In the genomic region with DNA sequence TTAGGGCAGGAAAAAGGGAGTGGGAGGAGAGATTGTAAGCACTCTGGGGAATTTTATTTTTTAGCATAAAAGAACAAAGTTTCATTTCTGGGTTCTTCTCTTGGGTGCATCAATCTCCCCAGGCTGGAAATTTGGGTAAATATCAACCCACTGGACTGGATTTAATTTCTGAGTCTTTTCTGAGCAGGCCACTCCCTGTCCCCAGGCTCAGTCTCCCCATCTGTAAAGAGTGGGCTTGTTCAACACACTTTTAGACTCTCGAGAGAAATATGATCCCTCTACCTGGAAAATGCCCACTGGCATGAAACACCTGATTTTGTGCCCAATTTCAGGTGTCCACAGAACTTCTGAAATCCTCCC, we compare ENCODE assay signal across 1 cellular context.
TF ChIP-seq lines count a peak whose summit lies in the region.

No MANE protein-coding gene starts in this region.

TF ChIP-seq in HepG2, 621 proteins besides CTCF, POLR2A, EP300 and RAD21 (continued from another document):
- TF ChIP-seq, protein P1, sequence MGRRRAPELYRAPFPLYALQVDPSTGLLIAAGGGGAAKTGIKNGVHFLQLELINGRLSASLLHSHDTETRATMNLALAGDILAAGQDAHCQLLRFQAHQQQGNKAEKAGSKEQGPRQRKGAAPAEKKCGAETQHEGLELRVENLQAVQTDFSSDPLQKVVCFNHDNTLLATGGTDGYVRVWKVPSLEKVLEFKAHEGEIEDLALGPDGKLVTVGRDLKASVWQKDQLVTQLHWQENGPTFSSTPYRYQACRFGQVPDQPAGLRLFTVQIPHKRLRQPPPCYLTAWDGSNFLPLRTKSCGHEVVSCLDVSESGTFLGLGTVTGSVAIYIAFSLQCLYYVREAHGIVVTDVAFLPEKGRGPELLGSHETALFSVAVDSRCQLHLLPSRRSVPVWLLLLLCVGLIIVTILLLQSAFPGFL (CRISPR knock-in tag; IDR thresholded peaks at IDR 0.05), result no peak
- TF ChIP-seq ZFP37 (CRISPR knock-in tag; IDR thresholded peaks at IDR 0.05; ENCODE audit: borderline replicate concordance), result no peak
- no peak for TF ChIP-seq NR2F1 (CRISPR knock-in tag; IDR thresholded peaks at IDR 0.05)
- TF ChIP-seq CEBPG (CRISPR knock-in tag; IDR thresholded peaks at IDR 0.05), result no peak
- TF ChIP-seq, protein P2, sequence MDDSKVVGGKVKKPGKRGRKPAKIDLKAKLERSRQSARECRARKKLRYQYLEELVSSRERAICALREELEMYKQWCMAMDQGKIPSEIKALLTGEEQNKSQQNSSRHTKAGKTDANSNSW (CRISPR knock-in tag; IDR thresholded peaks at IDR 0.05; ENCODE audit: borderline replicate concordance), result no peak
- no peak for TF ChIP-seq SETDB1 (CRISPR knock-in tag; IDR thresholded peaks at IDR 0.05; ENCODE audit: borderline replicate concordance)
- no peak for TF ChIP-seq HDAC6 (IDR thresholded peaks at IDR 0.05; ENCODE audit: low read depth, low read length)
- TF ChIP-seq, protein P3, sequence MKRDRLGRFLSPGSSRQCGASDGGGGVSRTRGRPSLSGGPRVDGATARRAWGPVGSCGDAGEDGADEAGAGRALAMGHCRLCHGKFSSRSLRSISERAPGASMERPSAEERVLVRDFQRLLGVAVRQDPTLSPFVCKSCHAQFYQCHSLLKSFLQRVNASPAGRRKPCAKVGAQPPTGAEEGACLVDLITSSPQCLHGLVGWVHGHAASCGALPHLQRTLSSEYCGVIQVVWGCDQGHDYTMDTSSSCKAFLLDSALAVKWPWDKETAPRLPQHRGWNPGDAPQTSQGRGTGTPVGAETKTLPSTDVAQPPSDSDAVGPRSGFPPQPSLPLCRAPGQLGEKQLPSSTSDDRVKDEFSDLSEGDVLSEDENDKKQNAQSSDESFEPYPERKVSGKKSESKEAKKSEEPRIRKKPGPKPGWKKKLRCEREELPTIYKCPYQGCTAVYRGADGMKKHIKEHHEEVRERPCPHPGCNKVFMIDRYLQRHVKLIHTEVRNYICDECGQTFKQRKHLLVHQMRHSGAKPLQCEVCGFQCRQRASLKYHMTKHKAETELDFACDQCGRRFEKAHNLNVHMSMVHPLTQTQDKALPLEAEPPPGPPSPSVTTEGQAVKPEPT (CRISPR knock-in tag; IDR thresholded peaks at IDR 0.05; ENCODE audit: low read depth), result no peak
- TF ChIP-seq ZNF205 (CRISPR knock-in tag; IDR thresholded peaks at IDR 0.05), result no peak
- TF ChIP-seq, protein P4, sequence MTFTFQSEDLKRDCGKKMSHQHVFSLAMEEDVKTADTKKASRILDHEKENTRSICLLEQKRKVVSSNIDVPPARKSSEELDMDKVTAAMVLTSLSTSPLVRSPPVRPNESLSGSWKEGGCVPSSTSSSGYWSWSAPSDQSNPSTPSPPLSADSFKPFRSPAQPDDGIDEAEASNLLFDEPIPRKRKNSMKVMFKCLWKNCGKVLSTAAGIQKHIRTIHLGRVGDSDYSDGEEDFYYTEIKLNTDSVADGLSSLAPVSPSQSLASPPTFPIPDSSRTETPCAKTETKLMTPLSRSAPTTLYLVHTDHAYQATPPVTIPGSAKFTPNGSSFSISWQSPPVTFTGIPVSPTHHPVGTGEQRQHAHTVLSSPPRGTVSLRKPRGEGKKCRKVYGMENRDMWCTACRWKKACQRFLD (CRISPR knock-in tag; IDR thresholded peaks at IDR 0.05; ENCODE audit: borderline replicate concordance), result no peak
- 0 out of 2 replicates have a peak, but pooled peaks have one; percentile 9 for TF ChIP-seq KAT8 (CRISPR knock-in tag; IDR thresholded peaks at IDR 0.05)
- TF ChIP-seq DMAP1 (CRISPR knock-in tag; IDR thresholded peaks at IDR 0.05), result no peak
- TF ChIP-seq KMT2B (CRISPR knock-in tag; IDR thresholded peaks at IDR 0.05), result no peak
- TF ChIP-seq ZNF788 (CRISPR knock-in tag; IDR thresholded peaks at IDR 0.05; ENCODE audit: borderline replicate concordance), result no peak
- 0 out of 2 replicates have a peak, but pooled peaks have one; percentile 10 for TF ChIP-seq ZSCAN9 (CRISPR knock-in tag; IDR thresholded peaks at IDR 0.05; ENCODE audit: borderline replicate concordance)
- TF ChIP-seq, protein P5, sequence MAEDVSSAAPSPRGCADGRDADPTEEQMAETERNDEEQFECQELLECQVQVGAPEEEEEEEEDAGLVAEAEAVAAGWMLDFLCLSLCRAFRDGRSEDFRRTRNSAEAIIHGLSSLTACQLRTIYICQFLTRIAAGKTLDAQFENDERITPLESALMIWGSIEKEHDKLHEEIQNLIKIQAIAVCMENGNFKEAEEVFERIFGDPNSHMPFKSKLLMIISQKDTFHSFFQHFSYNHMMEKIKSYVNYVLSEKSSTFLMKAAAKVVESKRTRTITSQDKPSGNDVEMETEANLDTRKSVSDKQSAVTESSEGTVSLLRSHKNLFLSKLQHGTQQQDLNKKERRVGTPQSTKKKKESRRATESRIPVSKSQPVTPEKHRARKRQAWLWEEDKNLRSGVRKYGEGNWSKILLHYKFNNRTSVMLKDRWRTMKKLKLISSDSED (CRISPR knock-in tag; IDR thresholded peaks at IDR 0.05), result no peak
- no peak for TF ChIP-seq RCOR2 (CRISPR knock-in tag; IDR thresholded peaks at IDR 0.05)
- TF ChIP-seq, protein P6, sequence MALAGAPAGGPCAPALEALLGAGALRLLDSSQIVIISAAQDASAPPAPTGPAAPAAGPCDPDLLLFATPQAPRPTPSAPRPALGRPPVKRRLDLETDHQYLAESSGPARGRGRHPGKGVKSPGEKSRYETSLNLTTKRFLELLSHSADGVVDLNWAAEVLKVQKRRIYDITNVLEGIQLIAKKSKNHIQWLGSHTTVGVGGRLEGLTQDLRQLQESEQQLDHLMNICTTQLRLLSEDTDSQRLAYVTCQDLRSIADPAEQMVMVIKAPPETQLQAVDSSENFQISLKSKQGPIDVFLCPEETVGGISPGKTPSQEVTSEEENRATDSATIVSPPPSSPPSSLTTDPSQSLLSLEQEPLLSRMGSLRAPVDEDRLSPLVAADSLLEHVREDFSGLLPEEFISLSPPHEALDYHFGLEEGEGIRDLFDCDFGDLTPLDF (CRISPR knock-in tag; IDR thresholded peaks at IDR 0.05), result no peak
- no peak for TF ChIP-seq ZNF672 (CRISPR knock-in tag; IDR thresholded peaks at IDR 0.05)
- TF ChIP-seq, protein P7, sequence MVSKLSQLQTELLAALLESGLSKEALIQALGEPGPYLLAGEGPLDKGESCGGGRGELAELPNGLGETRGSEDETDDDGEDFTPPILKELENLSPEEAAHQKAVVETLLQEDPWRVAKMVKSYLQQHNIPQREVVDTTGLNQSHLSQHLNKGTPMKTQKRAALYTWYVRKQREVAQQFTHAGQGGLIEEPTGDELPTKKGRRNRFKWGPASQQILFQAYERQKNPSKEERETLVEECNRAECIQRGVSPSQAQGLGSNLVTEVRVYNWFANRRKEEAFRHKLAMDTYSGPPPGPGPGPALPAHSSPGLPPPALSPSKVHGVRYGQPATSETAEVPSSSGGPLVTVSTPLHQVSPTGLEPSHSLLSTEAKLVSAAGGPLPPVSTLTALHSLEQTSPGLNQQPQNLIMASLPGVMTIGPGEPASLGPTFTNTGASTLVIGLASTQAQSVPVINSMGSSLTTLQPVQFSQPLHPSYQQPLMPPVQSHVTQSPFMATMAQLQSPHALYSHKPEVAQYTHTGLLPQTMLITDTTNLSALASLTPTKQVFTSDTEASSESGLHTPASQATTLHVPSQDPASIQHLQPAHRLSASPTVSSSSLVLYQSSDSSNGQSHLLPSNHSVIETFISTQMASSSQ (IDR thresholded peaks at IDR 0.05; ENCODE audit: low read depth), result 0 out of 2 replicates have a peak, but pooled peaks have one; percentile 9
- TF ChIP-seq, protein P7 (CRISPR knock-in tag; IDR thresholded peaks at IDR 0.05; ENCODE audit: borderline replicate concordance), result no peak
- no peak for TF ChIP-seq NONO (IDR thresholded peaks at IDR 0.05)
- TF ChIP-seq NONO (CRISPR knock-in tag; conservative IDR thresholded peaks at IDR 0.05), result no peak
- no peak for TF ChIP-seq ZKSCAN8 (CRISPR knock-in tag; IDR thresholded peaks at IDR 0.05; ENCODE audit: borderline replicate concordance)
- no peak for TF ChIP-seq HHEX (CRISPR knock-in tag; IDR thresholded peaks at IDR 0.05)
- TF ChIP-seq ZNF101 (CRISPR knock-in tag; IDR thresholded peaks at IDR 0.05; ENCODE audit: borderline replicate concordance, low read depth), result no peak
- TF ChIP-seq KLF6 (CRISPR knock-in tag; IDR thresholded peaks at IDR 0.05), result peak; percentile 6; the same call in 1 of the 2 replicates
- no peak for TF ChIP-seq U2AF2 (IDR thresholded peaks at IDR 0.05; ENCODE audit: low read depth, low read length)
- TF ChIP-seq PHF21A (CRISPR knock-in tag; IDR thresholded peaks at IDR 0.05), result no peak
- no peak for TF ChIP-seq CHD4 (IDR thresholded peaks at IDR 0.05; ENCODE audit: borderline replicate concordance, low read length)
- TF ChIP-seq HNRNPH1 (optimal IDR thresholded peaks at IDR 0.05; ENCODE audit: low read depth, low read length), result no peak
- no peak for TF ChIP-seq KDM5B (CRISPR knock-in tag; IDR thresholded peaks at IDR 0.05; ENCODE audit: borderline replicate concordance)
- no peak for TF ChIP-seq SMARCE1 (IDR thresholded peaks at IDR 0.05; ENCODE audit: borderline replicate concordance)
- peak; percentile 49; the same call in 1 of the 2 replicates for TF ChIP-seq SSRP1 (CRISPR knock-in tag; IDR thresholded peaks at IDR 0.05)
- no peak for TF ChIP-seq ZNF382 (CRISPR knock-in tag; IDR thresholded peaks at IDR 0.05; ENCODE audit: borderline replicate concordance)
- TF ChIP-seq, protein P8, sequence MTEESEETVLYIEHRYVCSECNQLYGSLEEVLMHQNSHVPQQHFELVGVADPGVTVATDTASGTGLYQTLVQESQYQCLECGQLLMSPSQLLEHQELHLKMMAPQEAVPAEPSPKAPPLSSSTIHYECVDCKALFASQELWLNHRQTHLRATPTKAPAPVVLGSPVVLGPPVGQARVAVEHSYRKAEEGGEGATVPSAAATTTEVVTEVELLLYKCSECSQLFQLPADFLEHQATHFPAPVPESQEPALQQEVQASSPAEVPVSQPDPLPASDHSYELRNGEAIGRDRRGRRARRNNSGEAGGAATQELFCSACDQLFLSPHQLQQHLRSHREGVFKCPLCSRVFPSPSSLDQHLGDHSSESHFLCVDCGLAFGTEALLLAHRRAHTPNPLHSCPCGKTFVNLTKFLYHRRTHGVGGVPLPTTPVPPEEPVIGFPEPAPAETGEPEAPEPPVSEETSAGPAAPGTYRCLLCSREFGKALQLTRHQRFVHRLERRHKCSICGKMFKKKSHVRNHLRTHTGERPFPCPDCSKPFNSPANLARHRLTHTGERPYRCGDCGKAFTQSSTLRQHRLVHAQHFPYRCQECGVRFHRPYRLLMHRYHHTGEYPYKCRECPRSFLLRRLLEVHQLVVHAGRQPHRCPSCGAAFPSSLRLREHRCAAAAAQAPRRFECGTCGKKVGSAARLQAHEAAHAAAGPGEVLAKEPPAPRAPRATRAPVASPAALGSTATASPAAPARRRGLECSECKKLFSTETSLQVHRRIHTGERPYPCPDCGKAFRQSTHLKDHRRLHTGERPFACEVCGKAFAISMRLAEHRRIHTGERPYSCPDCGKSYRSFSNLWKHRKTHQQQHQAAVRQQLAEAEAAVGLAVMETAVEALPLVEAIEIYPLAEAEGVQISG (CRISPR knock-in tag; IDR thresholded peaks at IDR 0.05), result no peak
- TF ChIP-seq ZSCAN12 (CRISPR knock-in tag; IDR thresholded peaks at IDR 0.05), result no peak
- TF ChIP-seq PLRG1 (conservative IDR thresholded peaks at IDR 0.05), result no peak
- TF ChIP-seq ZNF143 (CRISPR knock-in tag; IDR thresholded peaks at IDR 0.05), result no peak
- no peak for TF ChIP-seq ZNF75D (CRISPR knock-in tag; IDR thresholded peaks at IDR 0.05; ENCODE audit: borderline replicate concordance)
TF ChIP-seq in HepG2: peak in this region for 13.
